Comparison of ENCODE assay signal across 33 cellular contexts in the genomic region with DNA sequence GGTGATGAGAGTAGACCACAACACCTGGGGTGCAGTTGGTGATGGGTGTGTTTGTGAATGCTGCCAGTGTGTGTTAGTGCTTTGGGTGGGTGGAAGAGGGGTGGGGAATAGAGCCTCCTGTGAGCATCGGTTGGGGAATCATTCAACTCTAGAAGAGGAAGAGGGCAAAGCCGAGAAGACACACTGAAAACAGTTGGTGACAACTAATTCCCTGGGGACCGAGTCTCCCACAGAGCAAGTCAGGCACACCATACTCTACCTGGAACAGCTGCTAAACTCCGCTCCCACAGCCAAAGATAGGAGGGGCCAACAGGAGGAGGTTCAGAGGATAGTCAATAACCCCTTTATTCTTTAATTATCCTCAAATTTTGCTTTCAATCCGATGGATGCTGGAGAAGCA. TPM values are rescaled to one million over a fixed set of nuclear protein-coding genes. Genes with fewer than 3 reads are reported as not detected.
DNase-seq lines count a peak whose midpoint lies in the region; ATAC-seq and TF ChIP-seq lines count a peak whose summit lies in the region.
"Had no signal": no experiment of that assay in that cellular context is flagged by ENCODE, and none has a peak within 500 bp of the region (broad histone marks: within the 10 kb centered on the region; RNA-seq: fewer than 3 reads in every experiment).

No MANE protein-coding gene starts in this region.

- H3K4me1 ChIP-seq in foreskin keratinocyte = peaks cover 9% of the 10 kb centered on the region

- no peaks in the 10 kb centered on the region for H3K27me3 ChIP-seq in foreskin keratinocyte
- H3K27me3 ChIP-seq: heart right ventricle, ovary, tibial nerve had no signal

- peaks cover 5% of the 10 kb centered on the region for H3K9me3 Mint-ChIP-seq in activated naive CD8-positive, alpha-beta T cell treated with anti-CD3 and anti-CD28 coated beads, Interleukin-2, amount 10 ng/mL, durations not matched to agents 7 days and 5 days
- H3K9me3 Mint-ChIP-seq in activated naive CD8-positive, alpha-beta T cell treated with anti-CD3 and anti-CD28 coated beads, Interleukin-2, amount 50 U/mL, for 24 hours = no peaks in the 10 kb centered on the region
- no peaks in the 10 kb centered on the region for H3K9me3 Mint-ChIP-seq in central memory CD8-positive, alpha-beta T cell
- no peaks in the 10 kb centered on the region for H3K9me3 Mint-ChIP-seq in type B pancreatic cell
- H3K9me3 Mint-ChIP-seq: nephron progenitor cell had no signal

- no peak for ATAC-seq in activated naive CD8-positive, alpha-beta T cell treated with anti-CD3 and anti-CD28 coated beads, Interleukin-2, amount 10 ng/mL, durations not matched to agents 7 days and 5 days (ENCODE audit: low read depth)
- ATAC-seq in activated naive CD8-positive, alpha-beta T cell treated with anti-CD3 and anti-CD28 coated beads, Interleukin-2, amount 50 U/mL, for 24 hours = no peak
- ATAC-seq in central memory CD8-positive, alpha-beta T cell (replicated peaks; ENCODE audit: extremely low read depth, poor library complexity, severe bottlenecking) = no peak
- ATAC-seq in foreskin keratinocyte = no peak
- ATAC-seq in HG03432 (IDR thresholded peaks at IDR 0.05; ENCODE audit: unreplicated experiment) = no peak
- ATAC-seq: heart right ventricle had no signal

- no peak for DNase-seq in activated naive CD8-positive, alpha-beta T cell treated with anti-CD3 and anti-CD28 coated beads, Interleukin-2, amount 10 ng/mL, durations not matched to agents 7 days and 5 days
- no peak for DNase-seq in activated naive CD8-positive, alpha-beta T cell treated with anti-CD3 and anti-CD28 coated beads, Interleukin-2, amount 50 U/mL, for 24 hours
- no peak for DNase-seq in central memory CD8-positive, alpha-beta T cell (ENCODE audit: low spot score in 2 of 2)
- DNase-seq in type B pancreatic cell (ENCODE audit: extremely low spot score, unreplicated experiment) (no peak), foreskin keratinocyte (no peak)
- DNase-seq: activated CD4-positive, alpha-beta T cell treated with anti-CD3 and anti-CD28 coated beads, Interleukin-2, amount 50 U/mL, for 1 hour; activated naive CD8-positive, alpha-beta T cell treated with anti-CD3 and anti-CD28 coated beads for 36 hours; caudate nucleus; COR-L47; DMS53; foreskin melanocyte; GDM1; heart right ventricle; KBM-7; NCI-H2029 treated with DMSO at 0.1 percent for 48 hours; NCI-H69; nephron progenitor cell; ovary; retina; small intestine; stimulated activated CD8-positive, alpha-beta memory T cell treated with anti-CD3 and anti-CD28 coated beads, Interleukin-4, amount 100 ng/mL, for 48 hours; SW 1271; T1000; WERI-Rb-1 had no signal

- POLR2A ChIA-PET in activated naive CD8-positive, alpha-beta T cell treated with anti-CD3 and anti-CD28 coated beads, Interleukin-2, amount 10 ng/mL, durations not matched to agents 7 days and 5 days (lab: Charles Lee) = interaction anchor here (3.5 kb wide), 1 partner anchor 9 kb away, joined by 18 read pairs; no protein-coding TSS in a partner anchor

- H3K27ac Mint-ChIP-seq in activated naive CD8-positive, alpha-beta T cell treated with anti-CD3 and anti-CD28 coated beads, Interleukin-2, amount 10 ng/mL, durations not matched to agents 7 days and 5 days = peak overlapping the region; percentile 57
- no peak overlapping the region for H3K27ac Mint-ChIP-seq in activated naive CD8-positive, alpha-beta T cell treated with anti-CD3 and anti-CD28 coated beads, Interleukin-2, amount 50 U/mL, for 24 hours
- H3K27ac Mint-ChIP-seq in central memory CD8-positive, alpha-beta T cell (ENCODE audit: low read depth) = no peak overlapping the region
- H3K27ac Mint-ChIP-seq in type B pancreatic cell = peak overlapping the region; percentile 67
- H3K27ac Mint-ChIP-seq: activated naive CD8-positive, alpha-beta T cell treated with anti-CD3 and anti-CD28 coated beads for 36 hours; nephron progenitor cell had no signal

- no peak for TF ChIP-seq CTCF in type B pancreatic cell (conservative IDR thresholded peaks at IDR 0.05)
- no peak for TF ChIP-seq CTCF in foreskin keratinocyte (conservative IDR thresholded peaks at IDR 0.05)

- H3K4me1 Mint-ChIP-seq in activated naive CD8-positive, alpha-beta T cell treated with anti-CD3 and anti-CD28 coated beads, Interleukin-2, amount 10 ng/mL, durations not matched to agents 7 days and 5 days = peaks cover 38% of the 10 kb centered on the region
- H3K4me1 Mint-ChIP-seq in activated naive CD8-positive, alpha-beta T cell treated with anti-CD3 and anti-CD28 coated beads, Interleukin-2, amount 50 U/mL, for 24 hours = peaks cover 37% of the 10 kb centered on the region
- peaks cover 48% of the 10 kb centered on the region for H3K4me1 Mint-ChIP-seq in central memory CD8-positive, alpha-beta T cell
- H3K4me1 Mint-ChIP-seq in type B pancreatic cell (ENCODE audit: unreplicated experiment) = peaks cover 48% of the 10 kb centered on the region

- H3K27ac ChIP-seq in foreskin keratinocyte = no peak overlapping the region
- H3K27ac ChIP-seq: heart right ventricle, ovary, tibial nerve, WERI-Rb-1 had no signal

- no peaks in the 10 kb centered on the region for H3K27me3 Mint-ChIP-seq in activated naive CD8-positive, alpha-beta T cell treated with anti-CD3 and anti-CD28 coated beads, Interleukin-2, amount 10 ng/mL, durations not matched to agents 7 days and 5 days
- H3K27me3 Mint-ChIP-seq in activated naive CD8-positive, alpha-beta T cell treated with anti-CD3 and anti-CD28 coated beads, Interleukin-2, amount 50 U/mL, for 24 hours = peaks cover 2% of the 10 kb centered on the region
- no peaks in the 10 kb centered on the region for H3K27me3 Mint-ChIP-seq in central memory CD8-positive, alpha-beta T cell
- no peaks in the 10 kb centered on the region for H3K27me3 Mint-ChIP-seq in type B pancreatic cell
- H3K27me3 Mint-ChIP-seq: activated naive CD8-positive, alpha-beta T cell treated with anti-CD3 and anti-CD28 coated beads for 36 hours had no signal

- peak overlapping the region; percentile 91 for H3K4me3 Mint-ChIP-seq in activated naive CD8-positive, alpha-beta T cell treated with anti-CD3 and anti-CD28 coated beads, Interleukin-2, amount 10 ng/mL, durations not matched to agents 7 days and 5 days
- H3K4me3 Mint-ChIP-seq in activated naive CD8-positive, alpha-beta T cell treated with anti-CD3 and anti-CD28 coated beads, Interleukin-2, amount 50 U/mL, for 24 hours = no peak overlapping the region
- H3K4me3 Mint-ChIP-seq in central memory CD8-positive, alpha-beta T cell = peak overlapping the region; percentile 5
- H3K4me3 Mint-ChIP-seq in type B pancreatic cell = no peak overlapping the region

- H3K36me3 Mint-ChIP-seq in activated naive CD8-positive, alpha-beta T cell treated with anti-CD3 and anti-CD28 coated beads, Interleukin-2, amount 10 ng/mL, durations not matched to agents 7 days and 5 days = peaks cover 13% of the 10 kb centered on the region
- H3K36me3 Mint-ChIP-seq in activated naive CD8-positive, alpha-beta T cell treated with anti-CD3 and anti-CD28 coated beads, Interleukin-2, amount 50 U/mL, for 24 hours (ENCODE audit: low read depth) = peaks cover 11% of the 10 kb centered on the region
- H3K36me3 Mint-ChIP-seq in central memory CD8-positive, alpha-beta T cell (ENCODE audit: insufficient read depth) = peaks cover 3% of the 10 kb centered on the region
- no peaks in the 10 kb centered on the region for H3K36me3 Mint-ChIP-seq in type B pancreatic cell

RNA-seq across cellular contexts. Expression of gene ARHGEF39, which starts 1.6 kb away (rescaled TPM):
- total RNA-seq in activated naive CD8-positive, alpha-beta T cell treated with anti-CD3 and anti-CD28 coated beads, Interleukin-2, amount 10 ng/mL, durations not matched to agents 7 days and 5 days = 10 to 100 TPM; 13.1 to 13.4 TPM
- total RNA-seq in type B pancreatic cell (ENCODE audit: low replicate concordance) = 7.1 and 14.2 TPM in 2 replicates
- total RNA-seq in foreskin keratinocyte = 4.0 and 4.8 TPM in 2 replicates
- polyA plus RNA-seq in foreskin keratinocyte = 4.9 and 5.7 TPM in 2 replicates

RNA-seq across cellular contexts. Expression of gene CA9, which starts 7.2 kb away (rescaled TPM):
- total RNA-seq in activated naive CD8-positive, alpha-beta T cell treated with anti-CD3 and anti-CD28 coated beads, Interleukin-2, amount 10 ng/mL, durations not matched to agents 7 days and 5 days = 1 to 10 TPM in 1 of 2 experiments, under 1 TPM in 1; 0.86 to 1.2 TPM
- total RNA-seq in type B pancreatic cell (ENCODE audit: low replicate concordance) (1.5 TPM in 1 of 2 replicates, not detected in the other), foreskin keratinocyte (0.21 and 0.27 TPM in 2 replicates)
- polyA plus RNA-seq in foreskin keratinocyte = 0.15 and 0.19 TPM in 2 replicates
- total RNA-seq: MCF 10A, mononuclear cell had no signal

RNA-seq across cellular contexts. Expression of gene CCDC107, which starts 8.5 kb away (rescaled TPM):
- total RNA-seq in activated naive CD8-positive, alpha-beta T cell treated with anti-CD3 and anti-CD28 coated beads, Interleukin-2, amount 10 ng/mL, durations not matched to agents 7 days and 5 days = 10 to 100 TPM; 32.7 to 36.3 TPM
- total RNA-seq in type B pancreatic cell (ENCODE audit: low replicate concordance) (15.6 and 17.2 TPM in 2 replicates), foreskin keratinocyte (12.0 and 13.5 TPM in 2 replicates)
- polyA plus RNA-seq in foreskin keratinocyte = 26.3 and 27.2 TPM in 2 replicates

RNA-seq across cellular contexts. Expression of gene RMRP, which starts 8.7 kb away (rescaled TPM):
- over 10,000 TPM; 10,447 to 10,452 TPM for total RNA-seq in activated naive CD8-positive, alpha-beta T cell treated with anti-CD3 and anti-CD28 coated beads, Interleukin-2, amount 10 ng/mL, durations not matched to agents 7 days and 5 days
- total RNA-seq in type B pancreatic cell (ENCODE audit: low replicate concordance) (16,039 and 18,328 TPM in 2 replicates), foreskin keratinocyte (3,234 and 3,953 TPM in 2 replicates)
- polyA plus RNA-seq in foreskin keratinocyte = 2.0 TPM in 1 of 2 replicates, not detected in the other

RNA-seq across cellular contexts. Expression of gene SIT1, which starts 15.8 kb away (rescaled TPM):
- 100 to 1,000 TPM; 174 to 195 TPM for total RNA-seq in activated naive CD8-positive, alpha-beta T cell treated with anti-CD3 and anti-CD28 coated beads, Interleukin-2, amount 10 ng/mL, durations not matched to agents 7 days and 5 days
- not detected in 2 replicates for total RNA-seq in type B pancreatic cell (ENCODE audit: low replicate concordance)
- not detected in 2 replicates for total RNA-seq in foreskin keratinocyte
- not detected in 2 replicates for polyA plus RNA-seq in foreskin keratinocyte
- total RNA-seq: A673, HT-29, kidney epithelial cell, lower leg skin, MCF 10A had no signal
- polyA plus RNA-seq: BJ had no signal

Comparison
In these comparisons a context has a peak if more than half of its experiments do, and no peak if none do; other contexts are left out.
1. H3K27ac Mint-ChIP-seq: peak in activated naive CD8-positive, alpha-beta T cell treated with anti-CD3 and anti-CD28 coated beads, Interleukin-2, amount 10 ng/mL, durations not matched to agents 7 days and 5 days (single experiment) and type B pancreatic cell (single experiment); none in activated naive CD8-positive, alpha-beta T cell treated with anti-CD3 and anti-CD28 coated beads, Interleukin-2, amount 50 U/mL, for 24 hours (single experiment) and central memory CD8-positive, alpha-beta T cell (single experiment).
2. H3K4me3 Mint-ChIP-seq: peak in activated naive CD8-positive, alpha-beta T cell treated with anti-CD3 and anti-CD28 coated beads, Interleukin-2, amount 10 ng/mL, durations not matched to agents 7 days and 5 days (single experiment) and central memory CD8-positive, alpha-beta T cell (single experiment); none in activated naive CD8-positive, alpha-beta T cell treated with anti-CD3 and anti-CD28 coated beads, Interleukin-2, amount 50 U/mL, for 24 hours (single experiment) and type B pancreatic cell (single experiment).